Comparison of ENCODE assay signal across 13 cellular contexts in the genomic region with DNA sequence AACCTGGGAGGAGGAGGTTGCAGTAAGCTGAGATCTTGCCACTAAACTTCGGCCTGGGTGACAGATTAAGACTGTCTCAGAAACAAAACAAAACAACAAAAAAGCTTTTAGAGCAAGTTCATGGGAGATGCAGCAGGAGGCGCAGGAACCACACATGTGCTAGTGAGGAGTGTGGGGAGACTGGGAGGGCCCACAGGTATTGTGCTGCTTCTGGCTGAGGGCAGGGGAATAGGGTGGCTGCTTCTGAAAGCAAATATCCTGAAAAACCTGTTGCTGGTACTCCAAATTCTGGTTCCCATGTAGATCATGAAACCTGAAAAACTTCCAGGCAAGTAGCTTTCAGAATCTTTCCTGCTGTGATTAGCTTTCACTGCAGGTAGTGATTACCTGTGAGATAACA. TPM values are rescaled to one million over a fixed set of nuclear protein-coding genes. Genes with fewer than 3 reads are reported as not detected.
DNase-seq lines count a peak whose midpoint lies in the region; TF ChIP-seq lines count a peak whose summit lies in the region.
"Had no signal": no experiment of that assay in that cellular context is flagged by ENCODE, and none has a peak within 500 bp of the region (broad histone marks: within the 10 kb centered on the region; RNA-seq: fewer than 3 reads in every experiment).

No MANE protein-coding gene starts in this region.

- no peak overlapping the region for H3K4me3 Mint-ChIP-seq in progenitor cell of endocrine pancreas (ENCODE audit: low read depth)
- H3K4me3 Mint-ChIP-seq: B cell had no signal

- H3K27ac Mint-ChIP-seq in progenitor cell of endocrine pancreas = peak overlapping the region; percentile 92
- H3K27ac Mint-ChIP-seq: B cell had no signal

- no peaks in the 10 kb centered on the region for H3K79me2 ChIP-seq in MM.1S (ENCODE audit: low read length)

- H3K9me3 Mint-ChIP-seq in progenitor cell of endocrine pancreas (ENCODE audit: low read depth) = no peaks in the 10 kb centered on the region

- peak; percentile 15 for DNase-seq in activated CD4-positive, alpha-beta T cell treated with anti-CD3 and anti-CD28 coated beads for 48 hours
- no peak for DNase-seq in activated CD4-positive, alpha-beta T cell treated with anti-CD3 and anti-CD28 coated beads, Interleukin-2, amount 50 U/mL, for 1 hour
- DNase-seq in MM.1S (peak; percentile 14), choroid plexus epithelial cell (ENCODE audit: low read depth) (peak; percentile 44), progenitor cell of endocrine pancreas (ENCODE audit: low spot score, unreplicated experiment) (no peak), kidney glomerular epithelial cell (lab: John Stamatoyannopoulos, UW) (no peak), activated T-cell treated with anti-CD3 and anti-CD28 coated beads for 4 hours (no peak)
- DNase-seq in stimulated activated CD4-positive, alpha-beta T cell treated with anti-CD3 and anti-CD28 coated beads, Interleukin-2, amount 100 ng/mL, for 24 hours = no peak
- DNase-seq: activated CD4-positive, alpha-beta T cell treated with anti-CD3 and anti-CD28 coated beads, Interleukin-2, amount 50 U/mL, for 4 hours; NCI-H1694; SHP77 had no signal

- H4K20me1 ChIP-seq in MM.1S (ENCODE audit: insufficient read depth, low read length) = no peaks in the 10 kb centered on the region

- H3K4me3 ChIP-seq in MM.1S (ENCODE audit: low read length) (no peak overlapping the region), choroid plexus epithelial cell (ENCODE audit: low read depth, low read length) (no peak overlapping the region)
- H3K4me3 ChIP-seq: right atrium auricular region had no signal

- no peak overlapping the region for H2AFZ ChIP-seq in MM.1S (ENCODE audit: low read length)

- H3K9me3 ChIP-seq in MM.1S (replicated peaks; ENCODE audit: insufficient read depth, low read length) = no peaks in the 10 kb centered on the region
- H3K9me3 ChIP-seq: right atrium auricular region had no signal

- peaks cover 7% of the 10 kb centered on the region for H3K4me1 ChIP-seq in MM.1S (ENCODE audit: low read length)

- no peaks in the 10 kb centered on the region for H3K9me2 ChIP-seq in MM.1S (replicated peaks; ENCODE audit: insufficient read depth, low read length)

- H3K9ac ChIP-seq in MM.1S (ENCODE audit: low read length) = no peak overlapping the region

- H3K36me3 Mint-ChIP-seq in progenitor cell of endocrine pancreas (ENCODE audit: insufficient read depth) = peaks cover 1% of the 10 kb centered on the region

- no peak overlapping the region for H3K27ac ChIP-seq in MM.1S (ENCODE audit: low read length)
- H3K27ac ChIP-seq: right atrium auricular region had no signal

- H3K27me3 Mint-ChIP-seq in progenitor cell of endocrine pancreas = no peaks in the 10 kb centered on the region

- H3K4me2 ChIP-seq in MM.1S (ENCODE audit: low read depth, low read length) = no peak overlapping the region

- H3K27me3 ChIP-seq in MM.1S (replicated peaks; ENCODE audit: insufficient read depth, low read length) = no peaks in the 10 kb centered on the region
- H3K27me3 ChIP-seq: right atrium auricular region had no signal

- no peaks in the 10 kb centered on the region for H3F3A ChIP-seq in MM.1S (ENCODE audit: insufficient read depth, low read length)

- no peaks in the 10 kb centered on the region for H3K36me3 ChIP-seq in MM.1S (replicated peaks; ENCODE audit: insufficient read depth, low read length)
- H3K36me3 ChIP-seq: right atrium auricular region had no signal

- TF ChIP-seq CTCF in MM.1S (IDR thresholded peaks at IDR 0.05; ENCODE audit: low read length) = peak; percentile 25; the same call in 1 of the 2 replicates
- TF ChIP-seq CTCF in choroid plexus epithelial cell (conservative IDR thresholded peaks at IDR 0.05; ENCODE audit: low read depth, low read length) = peak; percentile 55
- peak; percentile 60 for TF ChIP-seq CTCF in progenitor cell of endocrine pancreas (IDR thresholded peaks at IDR 0.05; ENCODE audit: unreplicated experiment)

- H3K4me1 Mint-ChIP-seq in progenitor cell of endocrine pancreas (ENCODE audit: low read depth) = peaks cover 12% of the 10 kb centered on the region

RNA-seq across cellular contexts. Expression of a gene that starts 22.1 kb away (rescaled TPM):
- 86.7 and 106 TPM in 2 replicates for total RNA-seq in progenitor cell of endocrine pancreas

RNA-seq across cellular contexts. Expression of a gene that starts 37.1 kb away (rescaled TPM):
- 63.8 and 69.4 TPM in 2 replicates for total RNA-seq in progenitor cell of endocrine pancreas

Comparison
In these comparisons a context has a peak if more than half of its experiments do, and no peak if none do; other contexts are left out.
1. DNase-seq: peak in activated CD4-positive, alpha-beta T cell treated with anti-CD3 and anti-CD28 coated beads for 48 hours (single experiment), MM.1S (single experiment) and choroid plexus epithelial cell (single experiment); none in activated CD4-positive, alpha-beta T cell treated with anti-CD3 and anti-CD28 coated beads, Interleukin-2, amount 50 U/mL, for 1 hour (single experiment), progenitor cell of endocrine pancreas (single experiment), kidney glomerular epithelial cell (single experiment), activated T-cell treated with anti-CD3 and anti-CD28 coated beads for 4 hours (single experiment) and stimulated activated CD4-positive, alpha-beta T cell treated with anti-CD3 and anti-CD28 coated beads, Interleukin-2, amount 100 ng/mL, for 24 hours (0 of 2).
2. Peak in every context shown above with its lines, with median percentiles within 50 percentile points of each other: CTCF ChIP-seq.